Comparison of ENCODE assay signal across 8 cellular contexts in the genomic region with DNA sequence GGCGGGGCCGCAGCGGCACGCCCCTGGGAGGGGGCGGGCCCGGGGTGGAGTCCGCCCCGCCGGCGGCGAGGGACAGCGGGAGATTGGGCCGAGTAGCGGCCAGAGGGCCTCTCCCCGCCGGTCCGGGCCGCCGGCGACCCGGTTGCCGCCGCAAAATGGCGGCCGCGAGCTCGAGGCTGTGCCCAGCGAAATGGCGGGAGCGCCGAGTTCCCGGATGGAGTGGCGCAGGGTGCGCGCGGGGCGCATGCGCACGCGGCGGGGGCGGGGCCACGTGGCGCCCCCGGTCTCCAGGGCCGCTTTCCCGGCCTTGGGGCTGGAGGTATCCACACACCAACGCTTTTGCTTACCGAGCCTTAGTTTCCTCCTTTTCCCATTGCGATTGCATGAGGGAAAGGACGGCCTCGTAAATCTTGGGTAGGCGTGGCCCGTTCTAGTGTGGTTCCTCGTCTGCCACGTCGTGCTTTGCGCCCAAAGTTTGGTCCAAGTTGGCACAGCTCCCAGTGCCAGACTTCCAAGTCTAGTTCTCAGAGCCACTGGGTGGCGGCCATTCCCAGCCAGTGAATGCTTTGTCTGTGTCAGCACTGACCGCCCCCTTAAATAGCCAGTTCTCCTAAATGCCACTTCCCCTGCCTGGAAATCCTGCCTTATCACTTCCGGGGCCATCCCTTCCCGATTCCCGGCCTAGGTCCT.
DNase-seq lines count a peak whose midpoint lies in the region; ATAC-seq and TF ChIP-seq lines count a peak whose summit lies in the region.

No MANE protein-coding gene starts in this region.

- peak; percentile 16 for ATAC-seq in GM21737 (IDR thresholded peaks at IDR 0.05; ENCODE audit: unreplicated experiment)

- H3K9me3 Mint-ChIP-seq in activated naive CD4-positive, alpha-beta T cell treated with anti-CD3 and anti-CD28 coated beads, Interleukin-2, amount 10 ng/mL, durations not matched to agents 7 days and 5 days, result no peaks in the 10 kb centered on the region

- peaks cover 9% of the 10 kb centered on the region for H3K27me3 Mint-ChIP-seq in activated naive CD4-positive, alpha-beta T cell treated with anti-CD3 and anti-CD28 coated beads, Interleukin-2, amount 10 ng/mL, durations not matched to agents 7 days and 5 days

- peaks cover 10 to 87% (median 85%) of the 10 kb centered on the region in 4 donors for H3K4me1 ChIP-seq in tibial artery

- H3K36me3 ChIP-seq in KOPT-K1 (ENCODE audit: insufficient read depth, low read length) (peaks cover 47% of the 10 kb centered on the region), tibial artery (peaks cover 39% of the 10 kb centered on the region in 3 donors)

- peak overlapping the region; percentile 95 for H3K27ac ChIP-seq in KOPT-K1 (ENCODE audit: low read depth, low read length, poor library complexity, severe bottlenecking)
- H3K27ac ChIP-seq in tibial artery, result peak overlapping the region; percentile 91 to 100

- H3K27ac Mint-ChIP-seq in activated naive CD4-positive, alpha-beta T cell treated with anti-CD3 and anti-CD28 coated beads, Interleukin-2, amount 10 ng/mL, durations not matched to agents 7 days and 5 days, result peak overlapping the region; percentile 86

- H3K36me3 Mint-ChIP-seq in activated naive CD4-positive, alpha-beta T cell treated with anti-CD3 and anti-CD28 coated beads, Interleukin-2, amount 10 ng/mL, durations not matched to agents 7 days and 5 days, result peaks cover 41% of the 10 kb centered on the region

- peak overlapping the region; percentile 73 to 82 for H3K4me3 ChIP-seq in tibial artery

- peak; percentile 86 for DNase-seq in EL
- peak; percentile 48 for DNase-seq in SHP77 treated with DMSO at 0.1 percent for 48 hours (lab: John Stamatoyannopoulos, UW)
- DNase-seq in activated naive CD4-positive, alpha-beta T cell treated with anti-CD3 and anti-CD28 coated beads, Interleukin-2, amount 10 ng/mL, durations not matched to agents 7 days and 5 days, result peak; percentile 90
- DNase-seq in globus pallidus (ENCODE audit: low spot score), result peak; percentile 86
- peak in 55 of 56 donors; percentile 35 to 90 (median 78) for DNase-seq in nucleus accumbens (lab: John Stamatoyannopoulos, UW)
- DNase-seq in tibial artery, result peak; percentile 86 to 95

- no peaks in the 10 kb centered on the region for H3K27me3 ChIP-seq in tibial artery

- CTCF ChIA-PET in activated naive CD4-positive, alpha-beta T cell treated with anti-CD3 and anti-CD28 coated beads, Interleukin-2, amount 10 ng/mL, durations not matched to agents 7 days and 5 days (lab: Charles Lee), result interaction anchor here (1.5 to 6.5 kb wide), 2 partner anchors 21 to 26 kb away, joined by 5 to 295 read pairs; partner anchors contain the start of gene ATP5F1D

- H3K9me3 ChIP-seq in KOPT-K1 (ENCODE audit: insufficient read depth, low read length, poor library complexity, severe bottlenecking), result no peaks in the 10 kb centered on the region
- H3K9me3 ChIP-seq in tibial artery, result no peaks in the 10 kb centered on the region

- H3K4me1 Mint-ChIP-seq in activated naive CD4-positive, alpha-beta T cell treated with anti-CD3 and anti-CD28 coated beads, Interleukin-2, amount 10 ng/mL, durations not matched to agents 7 days and 5 days, result peaks cover 73% of the 10 kb centered on the region

- no peak for TF ChIP-seq CTCF in tibial artery (IDR thresholded peaks at IDR 0.05)

- peak overlapping the region; percentile 87 for H3K4me3 Mint-ChIP-seq in activated naive CD4-positive, alpha-beta T cell treated with anti-CD3 and anti-CD28 coated beads, Interleukin-2, amount 10 ng/mL, durations not matched to agents 7 days and 5 days

- intact Hi-C loops in tibial artery (cut with DNase I; ENCODE audit: low total_unique reads), result no loop called here

Comparison
In these comparisons a context has a peak if more than half of its experiments do, and no peak if none do; other contexts are left out.
1. Peak in every context shown above with its lines: DNase-seq, ATAC-seq, H3K4me3 ChIP-seq and H3K27ac ChIP-seq.